Comparison of ENCODE assay signal across 1 cellular context in genomic region chr4:80007745-80008149, GRCh38.
TF ChIP-seq lines count a peak whose summit lies in the region.

No MANE protein-coding gene starts in this region.

TF ChIP-seq in GM12878, 131 proteins besides CTCF, POLR2A, EP300 and RAD21 (continued from another document):
- TF ChIP-seq KDM1A (IDR thresholded peaks at IDR 0.05; ENCODE audit: borderline replicate concordance): no peak
- no peak for TF ChIP-seq RB1 (IDR thresholded peaks at IDR 0.05; ENCODE audit: borderline replicate concordance)
- TF ChIP-seq ZNF384 (IDR thresholded peaks at IDR 0.05; ENCODE audit: borderline replicate concordance, low read depth, low read length): no peak
- 0 out of 2 replicates have a peak, but pooled peaks have one; percentile 75 for TF ChIP-seq ZNF217 (IDR thresholded peaks at IDR 0.05)
- TF ChIP-seq NFXL1 (IDR thresholded peaks at IDR 0.05; ENCODE audit: borderline replicate concordance): no peak
- TF ChIP-seq HDAC2 (IDR thresholded peaks at IDR 0.05): no peak
- no peak for TF ChIP-seq MLLT1 (IDR thresholded peaks at IDR 0.05)
- no peak for TF ChIP-seq EGR1 (IDR thresholded peaks at IDR 0.05; ENCODE audit: borderline replicate concordance in 1 of 2, low read depth in 2 of 2, low read length in 2 of 2)
- TF ChIP-seq CBX5 (IDR thresholded peaks at IDR 0.05; ENCODE audit: low read depth): peak; percentile 71; the same call in 1 of the 2 replicates
- TF ChIP-seq CEBPZ (IDR thresholded peaks at IDR 0.05; ENCODE audit: low read depth, low read length): no peak
- TF ChIP-seq PBX3 (IDR thresholded peaks at IDR 0.05; ENCODE audit: insufficient replicate concordance, low read depth, low read length): no peak
- TF ChIP-seq YY1 (IDR thresholded peaks at IDR 0.05; ENCODE audit: low read depth, low read length): no peak
